In genomic region chr4:139557506-139558110, GRCh38 we compare ENCODE assay signal across 8 cellular contexts. TPM values are rescaled to one million over a fixed set of nuclear protein-coding genes. Genes with fewer than 3 reads are reported as not detected.
A peak's percentile ranks its signal among the peaks of the same experiment; 100 is the strongest.
DNase-seq lines count a peak whose midpoint lies in the region; TF ChIP-seq lines count a peak whose summit lies in the region.

No MANE protein-coding gene starts in this region.

- no peaks in the 10 kb centered on the region for H3K9me3 Mint-ChIP-seq in Caco-2 (ENCODE audit: unreplicated experiment)

- peaks cover 20% of the 10 kb centered on the region for H3K36me3 Mint-ChIP-seq in Caco-2 (ENCODE audit: insufficient read depth, unreplicated experiment)

- H3K27me3 ChIP-seq in Caco-2 (replicated peaks; ENCODE audit: control insufficient read depth, insufficient read depth, low read length) (no peaks in the 10 kb centered on the region; the same call in 1 of the 2 replicates), OCI-LY3 (ENCODE audit: low read depth, low read length) (peaks cover 24% of the 10 kb centered on the region), endocrine pancreas (ENCODE audit: control insufficient read depth, insufficient read depth, low read length) (no peaks in the 10 kb centered on the region), osteoblast (ENCODE audit: insufficient read depth, low read length) (peaks cover 34% of the 10 kb centered on the region)

- H3K9me3 ChIP-seq in Caco-2 (no peaks in the 10 kb centered on the region), OCI-LY3 (ENCODE audit: insufficient read depth, low read length) (no peaks in the 10 kb centered on the region), endocrine pancreas (ENCODE audit: control insufficient read depth, low read length) (no peaks in the 10 kb centered on the region), osteoblast (ENCODE audit: low read depth, low read length) (no peaks in the 10 kb centered on the region)

- no peak overlapping the region; the same call in 1 of the 2 replicates for H3K27ac ChIP-seq in OCI-LY3 (ENCODE audit: low read length)
- H3K27ac ChIP-seq in osteoblast (ENCODE audit: low read depth, low read length), result no peak overlapping the region

- H3K4me3 ChIP-seq in Caco-2 (ENCODE audit: low read depth, low read length) (peak overlapping the region; percentile 67), OCI-LY3 (ENCODE audit: low read length) (peak overlapping the region; percentile 88), endocrine pancreas (ENCODE audit: control insufficient read depth, insufficient read depth, low read length) (peak overlapping the region; percentile 73), osteoblast (ENCODE audit: insufficient read depth, low read length) (peak overlapping the region; percentile 89)

- H3K4me2 ChIP-seq in OCI-LY3 (ENCODE audit: low read length) (peak overlapping the region; percentile 84), osteoblast (ENCODE audit: insufficient read depth, low read length) (peak overlapping the region; percentile 92)

- H3K9ac ChIP-seq in OCI-LY3 (ENCODE audit: low read length) (peak overlapping the region; percentile 87), endocrine pancreas (ENCODE audit: control insufficient read depth, insufficient read depth, low read length) (peak overlapping the region; percentile 66)

- H4K20me1 ChIP-seq in OCI-LY3 (ENCODE audit: insufficient read depth, low read length) (peaks cover 19% of the 10 kb centered on the region), osteoblast (ENCODE audit: insufficient read depth, low read length) (peaks cover 13% of the 10 kb centered on the region)

- intact Hi-C loops in Caco-2 (cut with micrococcal nuclease; ENCODE audit: unreplicated experiment), result loop anchor here (1.0 to 2.0 kb wide), 3 partner anchors 19 to 104 kb away; no protein-coding TSS in a partner anchor

- TF ChIP-seq POLR2A in erythroblast (IDR thresholded peaks at IDR 0.05; ENCODE audit: low read length), result no peak

- H2AFZ ChIP-seq in OCI-LY3 (ENCODE audit: low read depth, low read length) (peak overlapping the region; percentile 88), osteoblast (ENCODE audit: low read length) (peak overlapping the region; percentile 92)

- TF ChIP-seq CTCF in Caco-2 (IDR thresholded peaks at IDR 0.05; ENCODE audit: insufficient read depth in 1 of 2, low read depth in 1 of 2, low read length in 1 of 2, severe bottlenecking in 1 of 2, unreplicated experiment in 1 of 2) (no peak), OCI-LY3 (IDR thresholded peaks at IDR 0.05; ENCODE audit: low read depth, low read length) (no peak), osteoblast (IDR thresholded peaks at IDR 0.05; ENCODE audit: extremely low read depth, low read depth, low read length) (no peak)

- H3K4me1 Mint-ChIP-seq in Caco-2 (ENCODE audit: low read depth, unreplicated experiment), result peaks cover 14% of the 10 kb centered on the region

- H3K79me2 ChIP-seq in OCI-LY3 (ENCODE audit: low read length) (peaks cover 34% of the 10 kb centered on the region), osteoblast (ENCODE audit: insufficient read depth, low read length) (peaks cover 30% of the 10 kb centered on the region)

- H3K27ac Mint-ChIP-seq in Caco-2 (ENCODE audit: unreplicated experiment), result peak overlapping the region; percentile 98

- no peaks in the 10 kb centered on the region for H3K27me3 Mint-ChIP-seq in Caco-2 (ENCODE audit: insufficient read depth, unreplicated experiment)

- CTCF ChIA-PET in Caco-2 (lab: Charles Lee), result interaction anchor here (1.0 kb wide), 1 partner anchor 99 kb away, joined by 3 read pairs; no protein-coding TSS in a partner anchor

- H3K4me3 Mint-ChIP-seq in Caco-2 (ENCODE audit: unreplicated experiment), result peak overlapping the region; percentile 100

- peaks cover 9% of the 10 kb centered on the region for H3K4me1 ChIP-seq in Caco-2
- H3K4me1 ChIP-seq in OCI-LY3 (ENCODE audit: low read length), result peaks cover 40% of the 10 kb centered on the region
- H3K4me1 ChIP-seq in endocrine pancreas (ENCODE audit: control insufficient read depth, insufficient read depth, low read length), result peaks cover 12% of the 10 kb centered on the region
- H3K4me1 ChIP-seq in osteoblast (ENCODE audit: insufficient read depth, low read length), result peaks cover 22% of the 10 kb centered on the region

- DNase-seq in Caco-2, result peak; percentile 34 to 42
- DNase-seq in osteoblast (ENCODE audit: insufficient read length, low spot score, missing footprints), result no peak
- no peak for DNase-seq in NCI-H1436 treated with DMSO at 0.1 percent for 48 hours (lab: John Stamatoyannopoulos, UW)
- no peak for DNase-seq in stimulated activated CD4-positive, alpha-beta T cell treated with anti-CD3 and anti-CD28 coated beads, Interleukin-15, amount 100 ng/mL, for 24 hours
- no peak for DNase-seq in NCI-H2107 treated with DMSO at 0.1 percent for 48 hours (lab: John Stamatoyannopoulos, UW; ENCODE audit: unreplicated experiment)
- no peak for DNase-seq in erythroblast (lab: John Stamatoyannopoulos, UW)

- no peaks in the 10 kb centered on the region for H3K36me3 ChIP-seq in Caco-2 (ENCODE audit: control insufficient read depth, insufficient read depth, low read length)
- H3K36me3 ChIP-seq in OCI-LY3 (replicated peaks; ENCODE audit: low read depth, low read length), result no peaks in the 10 kb centered on the region
- no peaks in the 10 kb centered on the region for H3K36me3 ChIP-seq in endocrine pancreas (ENCODE audit: control insufficient read depth, insufficient read depth, low read length)
- H3K36me3 ChIP-seq in osteoblast (ENCODE audit: insufficient read depth, low read length), result no peaks in the 10 kb centered on the region

- POLR2A ChIA-PET in Caco-2 (lab: Charles Lee), result interaction anchor here (1.4 kb wide), 1 partner anchor 46 kb away, joined by 6 read pairs; no protein-coding TSS in a partner anchor

- no TSS peak for BruUV-seq in Caco-2 (replicated peaks; lab: Mats Ljungman, UMichigan)

RNA-seq across cellular contexts. Expression of gene SETD7, which starts 1.6 kb away (rescaled TPM):
- total RNA-seq in Caco-2 (2022) (29.4 and 32.2 TPM in 2 replicates), osteoblast (99.5 and 108 TPM in 2 replicates)

Comparison
In these comparisons a context has a peak if more than half of its experiments do, and no peak if none do; other contexts are left out.
1. DNase-seq: peak in Caco-2 (2 of 2); none in osteoblast (single experiment), NCI-H1436 treated with DMSO at 0.1 percent for 48 hours (single experiment), stimulated activated CD4-positive, alpha-beta T cell treated with anti-CD3 and anti-CD28 coated beads, Interleukin-15, amount 100 ng/mL, for 24 hours (single experiment), NCI-H2107 treated with DMSO at 0.1 percent for 48 hours (single experiment) and erythroblast (0 of 2).
2. Peak in every context shown above with its lines, with median percentiles within 50 percentile points of each other: H3K4me3 ChIP-seq.